ENCODE assay signal across 1 cellular context in the genomic region with DNA sequence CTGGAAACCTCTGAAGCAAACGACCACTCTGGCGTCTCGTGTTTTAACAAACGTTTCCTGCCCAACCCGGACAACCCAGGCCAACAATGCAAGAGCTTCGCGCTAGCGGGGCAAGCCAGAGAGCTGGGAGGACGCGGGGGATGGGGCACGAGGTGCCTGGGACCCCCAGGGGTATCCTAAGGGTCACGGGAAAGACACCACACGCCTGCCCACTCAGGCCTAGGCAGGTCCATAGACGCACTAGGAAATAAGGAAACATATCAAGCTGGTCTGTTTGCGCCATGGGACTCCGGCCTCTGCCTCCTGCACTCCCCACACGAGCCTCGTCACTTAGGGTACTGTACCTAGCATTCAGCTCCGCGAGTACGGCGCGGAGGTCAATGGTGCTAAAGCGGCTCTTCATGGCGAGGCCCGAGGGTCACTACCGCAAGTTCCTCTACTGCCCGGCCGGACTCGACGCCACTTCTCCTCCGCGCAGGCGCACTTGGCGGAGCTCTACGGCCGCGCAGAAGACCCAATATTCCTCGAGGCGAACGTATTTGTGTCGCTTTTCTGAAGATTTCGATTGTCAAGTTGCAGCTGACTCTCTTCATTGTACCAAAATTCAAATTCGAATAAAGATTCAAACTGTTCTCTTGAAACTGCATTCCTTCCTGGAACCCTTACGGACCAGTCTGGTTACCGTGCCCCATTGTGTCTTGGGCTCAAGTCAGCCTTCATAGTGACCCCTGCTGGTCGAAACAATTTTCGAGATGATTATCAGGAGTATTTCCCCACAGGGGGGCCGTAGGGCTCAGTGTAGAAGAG.
TF ChIP-seq lines count a peak whose summit lies in the region.

A gene with protein sequence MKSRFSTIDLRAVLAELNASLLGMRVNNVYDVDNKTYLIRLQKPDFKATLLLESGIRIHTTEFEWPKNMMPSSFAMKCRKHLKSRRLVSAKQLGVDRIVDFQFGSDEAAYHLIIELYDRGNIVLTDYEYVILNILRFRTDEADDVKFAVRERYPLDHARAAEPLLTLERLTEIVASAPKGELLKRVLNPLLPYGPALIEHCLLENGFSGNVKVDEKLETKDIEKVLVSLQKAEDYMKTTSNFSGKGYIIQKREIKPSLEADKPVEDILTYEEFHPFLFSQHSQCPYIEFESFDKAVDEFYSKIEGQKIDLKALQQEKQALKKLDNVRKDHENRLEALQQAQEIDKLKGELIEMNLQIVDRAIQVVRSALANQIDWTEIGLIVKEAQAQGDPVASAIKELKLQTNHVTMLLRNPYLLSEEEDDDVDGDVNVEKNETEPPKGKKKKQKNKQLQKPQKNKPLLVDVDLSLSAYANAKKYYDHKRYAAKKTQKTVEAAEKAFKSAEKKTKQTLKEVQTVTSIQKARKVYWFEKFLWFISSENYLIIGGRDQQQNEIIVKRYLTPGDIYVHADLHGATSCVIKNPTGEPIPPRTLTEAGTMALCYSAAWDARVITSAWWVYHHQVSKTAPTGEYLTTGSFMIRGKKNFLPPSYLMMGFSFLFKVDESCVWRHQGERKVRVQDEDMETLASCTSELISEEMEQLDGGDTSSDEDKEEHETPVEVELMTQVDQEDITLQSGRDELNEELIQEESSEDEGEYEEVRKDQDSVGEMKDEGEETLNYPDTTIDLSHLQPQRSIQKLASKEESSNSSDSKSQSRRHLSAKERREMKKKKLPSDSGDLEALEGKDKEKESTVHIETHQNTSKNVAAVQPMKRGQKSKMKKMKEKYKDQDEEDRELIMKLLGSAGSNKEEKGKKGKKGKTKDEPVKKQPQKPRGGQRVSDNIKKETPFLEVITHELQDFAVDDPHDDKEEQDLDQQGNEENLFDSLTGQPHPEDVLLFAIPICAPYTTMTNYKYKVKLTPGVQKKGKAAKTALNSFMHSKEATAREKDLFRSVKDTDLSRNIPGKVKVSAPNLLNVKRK (minus strand): TSS at position 438 of the 807 bp plus-strand sequence. CDS start 35 bp downstream, at position 403.

TF ChIP-seq in HepG2, 621 proteins besides CTCF, POLR2A, EP300 and RAD21 (continued from another document and continues in another):
- TF ChIP-seq ZNF788 (CRISPR knock-in tag; IDR thresholded peaks at IDR 0.05; ENCODE audit: borderline replicate concordance) = peak; percentile 80; the same call in 1 of the 2 replicates
- 0 out of 2 replicates have a peak, but pooled peaks have one; percentile 24 for TF ChIP-seq ZNF143 (CRISPR knock-in tag; IDR thresholded peaks at IDR 0.05)
- TF ChIP-seq, protein P1, sequence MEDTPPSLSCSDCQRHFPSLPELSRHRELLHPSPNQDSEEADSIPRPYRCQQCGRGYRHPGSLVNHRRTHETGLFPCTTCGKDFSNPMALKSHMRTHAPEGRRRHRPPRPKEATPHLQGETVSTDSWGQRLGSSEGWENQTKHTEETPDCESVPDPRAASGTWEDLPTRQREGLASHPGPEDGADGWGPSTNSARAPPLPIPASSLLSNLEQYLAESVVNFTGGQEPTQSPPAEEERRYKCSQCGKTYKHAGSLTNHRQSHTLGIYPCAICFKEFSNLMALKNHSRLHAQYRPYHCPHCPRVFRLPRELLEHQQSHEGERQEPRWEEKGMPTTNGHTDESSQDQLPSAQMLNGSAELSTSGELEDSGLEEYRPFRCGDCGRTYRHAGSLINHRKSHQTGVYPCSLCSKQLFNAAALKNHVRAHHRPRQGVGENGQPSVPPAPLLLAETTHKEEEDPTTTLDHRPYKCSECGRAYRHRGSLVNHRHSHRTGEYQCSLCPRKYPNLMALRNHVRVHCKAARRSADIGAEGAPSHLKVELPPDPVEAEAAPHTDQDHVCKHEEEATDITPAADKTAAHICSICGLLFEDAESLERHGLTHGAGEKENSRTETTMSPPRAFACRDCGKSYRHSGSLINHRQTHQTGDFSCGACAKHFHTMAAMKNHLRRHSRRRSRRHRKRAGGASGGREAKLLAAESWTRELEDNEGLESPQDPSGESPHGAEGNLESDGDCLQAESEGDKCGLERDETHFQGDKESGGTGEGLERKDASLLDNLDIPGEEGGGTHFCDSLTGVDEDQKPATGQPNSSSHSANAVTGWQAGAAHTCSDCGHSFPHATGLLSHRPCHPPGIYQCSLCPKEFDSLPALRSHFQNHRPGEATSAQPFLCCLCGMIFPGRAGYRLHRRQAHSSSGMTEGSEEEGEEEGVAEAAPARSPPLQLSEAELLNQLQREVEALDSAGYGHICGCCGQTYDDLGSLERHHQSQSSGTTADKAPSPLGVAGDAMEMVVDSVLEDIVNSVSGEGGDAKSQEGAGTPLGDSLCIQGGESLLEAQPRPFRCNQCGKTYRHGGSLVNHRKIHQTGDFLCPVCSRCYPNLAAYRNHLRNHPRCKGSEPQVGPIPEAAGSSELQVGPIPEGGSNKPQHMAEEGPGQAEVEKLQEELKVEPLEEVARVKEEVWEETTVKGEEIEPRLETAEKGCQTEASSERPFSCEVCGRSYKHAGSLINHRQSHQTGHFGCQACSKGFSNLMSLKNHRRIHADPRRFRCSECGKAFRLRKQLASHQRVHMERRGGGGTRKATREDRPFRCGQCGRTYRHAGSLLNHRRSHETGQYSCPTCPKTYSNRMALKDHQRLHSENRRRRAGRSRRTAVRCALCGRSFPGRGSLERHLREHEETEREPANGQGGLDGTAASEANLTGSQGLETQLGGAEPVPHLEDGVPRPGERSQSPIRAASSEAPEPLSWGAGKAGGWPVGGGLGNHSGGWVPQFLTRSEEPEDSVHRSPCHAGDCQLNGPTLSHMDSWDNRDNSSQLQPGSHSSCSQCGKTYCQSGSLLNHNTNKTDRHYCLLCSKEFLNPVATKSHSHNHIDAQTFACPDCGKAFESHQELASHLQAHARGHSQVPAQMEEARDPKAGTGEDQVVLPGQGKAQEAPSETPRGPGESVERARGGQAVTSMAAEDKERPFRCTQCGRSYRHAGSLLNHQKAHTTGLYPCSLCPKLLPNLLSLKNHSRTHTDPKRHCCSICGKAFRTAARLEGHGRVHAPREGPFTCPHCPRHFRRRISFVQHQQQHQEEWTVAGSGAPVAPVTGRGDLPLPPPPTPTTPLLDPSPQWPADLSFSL (CRISPR knock-in tag; IDR thresholded peaks at IDR 0.05) = peak; percentile 13; the same call in 1 of the 2 replicates
- no peak for TF ChIP-seq SMARCC2 (IDR thresholded peaks at IDR 0.05)
- no peak for TF ChIP-seq EEA1 (CRISPR knock-in tag; IDR thresholded peaks at IDR 0.05; ENCODE audit: borderline replicate concordance)
- 0 out of 2 replicates have a peak, but pooled peaks have one; percentile 49 for TF ChIP-seq SIX4 (CRISPR knock-in tag; IDR thresholded peaks at IDR 0.05)
- TF ChIP-seq SRSF1 (optimal IDR thresholded peaks at IDR 0.05; ENCODE audit: low read depth, low read length) = no peak
- TF ChIP-seq ZNF746 (CRISPR knock-in tag; IDR thresholded peaks at IDR 0.05) = peak; percentile 65; the same call in 1 of the 2 replicates
- TF ChIP-seq, protein P2, sequence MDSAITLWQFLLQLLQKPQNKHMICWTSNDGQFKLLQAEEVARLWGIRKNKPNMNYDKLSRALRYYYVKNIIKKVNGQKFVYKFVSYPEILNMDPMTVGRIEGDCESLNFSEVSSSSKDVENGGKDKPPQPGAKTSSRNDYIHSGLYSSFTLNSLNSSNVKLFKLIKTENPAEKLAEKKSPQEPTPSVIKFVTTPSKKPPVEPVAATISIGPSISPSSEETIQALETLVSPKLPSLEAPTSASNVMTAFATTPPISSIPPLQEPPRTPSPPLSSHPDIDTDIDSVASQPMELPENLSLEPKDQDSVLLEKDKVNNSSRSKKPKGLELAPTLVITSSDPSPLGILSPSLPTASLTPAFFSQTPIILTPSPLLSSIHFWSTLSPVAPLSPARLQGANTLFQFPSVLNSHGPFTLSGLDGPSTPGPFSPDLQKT (CRISPR knock-in tag; IDR thresholded peaks at IDR 0.05; ENCODE audit: borderline replicate concordance) = no peak
- peak; percentile 89 for TF ChIP-seq ZNF547 (CRISPR knock-in tag; IDR thresholded peaks at IDR 0.05)
- TF ChIP-seq NR2F1 (CRISPR knock-in tag; IDR thresholded peaks at IDR 0.05) = no peak
- TF ChIP-seq, protein P3, sequence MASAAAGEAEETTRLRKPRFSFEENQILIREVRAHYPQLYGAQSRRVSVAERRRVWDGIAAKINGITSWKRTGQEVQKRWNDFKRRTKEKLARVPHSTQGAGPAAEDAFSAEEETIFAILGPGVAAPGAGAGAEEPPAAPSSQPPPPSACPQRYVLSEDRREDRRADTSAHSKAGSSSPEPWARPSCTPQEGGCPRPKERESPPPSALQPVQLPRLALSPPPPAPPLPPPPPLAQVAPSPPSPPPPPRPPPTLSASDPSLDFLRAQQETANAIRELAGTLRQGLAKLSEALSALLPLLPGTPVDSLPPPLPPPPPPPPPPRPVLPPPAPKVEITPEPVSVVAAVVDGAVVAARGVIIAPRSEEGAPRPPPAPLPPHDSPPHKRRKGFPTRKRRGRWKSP (CRISPR knock-in tag; IDR thresholded peaks at IDR 0.05) = peak; percentile 77; the same call in 1 of the 2 replicates
- no peak for TF ChIP-seq IKZF1 (IDR thresholded peaks at IDR 0.05)
- TF ChIP-seq NCOA2 (CRISPR knock-in tag; IDR thresholded peaks at IDR 0.05) = no peak
- peak; percentile 75 for TF ChIP-seq ZNF589 (CRISPR knock-in tag; conservative IDR thresholded peaks at IDR 0.05)
- peak; percentile 80; the same call in 1 of the 2 replicates for TF ChIP-seq ZNF138 (CRISPR knock-in tag; IDR thresholded peaks at IDR 0.05; ENCODE audit: low read depth)
- no peak; the same call in 1 of the 2 replicates for TF ChIP-seq KLF9 (CRISPR knock-in tag; IDR thresholded peaks at IDR 0.05; ENCODE audit: low read depth)
- TF ChIP-seq YEATS4 (CRISPR knock-in tag; IDR thresholded peaks at IDR 0.05; ENCODE audit: borderline replicate concordance) = peak; percentile 65; the same call in 1 of the 2 replicates
- TF ChIP-seq SOX5 (CRISPR knock-in tag; IDR thresholded peaks at IDR 0.05; ENCODE audit: borderline replicate concordance) = no peak
- TF ChIP-seq, protein P4, sequence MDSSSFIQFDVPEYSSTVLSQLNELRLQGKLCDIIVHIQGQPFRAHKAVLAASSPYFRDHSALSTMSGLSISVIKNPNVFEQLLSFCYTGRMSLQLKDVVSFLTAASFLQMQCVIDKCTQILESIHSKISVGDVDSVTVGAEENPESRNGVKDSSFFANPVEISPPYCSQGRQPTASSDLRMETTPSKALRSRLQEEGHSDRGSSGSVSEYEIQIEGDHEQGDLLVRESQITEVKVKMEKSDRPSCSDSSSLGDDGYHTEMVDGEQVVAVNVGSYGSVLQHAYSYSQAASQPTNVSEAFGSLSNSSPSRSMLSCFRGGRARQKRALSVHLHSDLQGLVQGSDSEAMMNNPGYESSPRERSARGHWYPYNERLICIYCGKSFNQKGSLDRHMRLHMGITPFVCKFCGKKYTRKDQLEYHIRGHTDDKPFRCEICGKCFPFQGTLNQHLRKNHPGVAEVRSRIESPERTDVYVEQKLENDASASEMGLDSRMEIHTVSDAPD (CRISPR knock-in tag; IDR thresholded peaks at IDR 0.05) = 0 out of 2 replicates have a peak, but pooled peaks have one; percentile 30
- no peak for TF ChIP-seq SIX1 (CRISPR knock-in tag; IDR thresholded peaks at IDR 0.05; ENCODE audit: borderline replicate concordance)
- peak; percentile 54; the same call in 1 of the 2 replicates for TF ChIP-seq MED1 (CRISPR knock-in tag; IDR thresholded peaks at IDR 0.05)
- 0 out of 2 replicates have a peak, but pooled peaks have one; percentile 23 for TF ChIP-seq CCDC6 (CRISPR knock-in tag; IDR thresholded peaks at IDR 0.05)
- peak; percentile 37; the same call in 1 of the 2 replicates for TF ChIP-seq ARHGAP35 (CRISPR knock-in tag; IDR thresholded peaks at IDR 0.05; ENCODE audit: borderline replicate concordance)
- no peak for TF ChIP-seq FIP1L1 (IDR thresholded peaks at IDR 0.05; ENCODE audit: borderline replicate concordance, insufficient read depth, low read depth, low read length)
- TF ChIP-seq HOXA7 (CRISPR knock-in tag; IDR thresholded peaks at IDR 0.05) = no peak
- TF ChIP-seq FOXP1 (IDR thresholded peaks at IDR 0.05) = no peak
- no peak for TF ChIP-seq FOXP1 (CRISPR knock-in tag; IDR thresholded peaks at IDR 0.05)
- peak; percentile 76 for TF ChIP-seq ARNT2 (CRISPR knock-in tag; IDR thresholded peaks at IDR 0.05; ENCODE audit: low read depth)
- no peak for TF ChIP-seq AGO1 (IDR thresholded peaks at IDR 0.05; ENCODE audit: low read depth, low read length, poor library complexity, severe bottlenecking)
- TF ChIP-seq SALL2 (CRISPR knock-in tag; IDR thresholded peaks at IDR 0.05) = no peak
- TF ChIP-seq HIVEP1 (CRISPR knock-in tag; IDR thresholded peaks at IDR 0.05) = peak; percentile 62; the same call in 1 of the 2 replicates
- TF ChIP-seq, protein P5, sequence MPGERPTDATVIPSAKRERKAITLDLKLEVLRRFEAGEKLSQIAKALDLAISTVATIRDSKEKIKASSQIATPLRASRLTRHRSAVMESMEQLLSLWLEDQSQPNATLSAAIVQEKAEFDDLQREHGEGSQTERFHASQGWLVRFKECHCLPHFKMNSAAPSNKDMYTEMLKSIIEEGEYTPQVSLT (CRISPR knock-in tag; IDR thresholded peaks at IDR 0.05; ENCODE audit: borderline replicate concordance, low read depth) = 0 out of 2 replicates have a peak, but pooled peaks have one; percentile 86
- TF ChIP-seq NFYB (CRISPR knock-in tag; IDR thresholded peaks at IDR 0.05) = no peak
- TF ChIP-seq PPARG (CRISPR knock-in tag; conservative IDR thresholded peaks at IDR 0.05) = 0 out of 2 replicates have a peak, but pooled peaks have one; percentile 22
- TF ChIP-seq ZNF292 (CRISPR knock-in tag; IDR thresholded peaks at IDR 0.05; ENCODE audit: borderline replicate concordance, low read depth) = no peak; the same call in 1 of the 2 replicates
- TF ChIP-seq, protein P6, sequence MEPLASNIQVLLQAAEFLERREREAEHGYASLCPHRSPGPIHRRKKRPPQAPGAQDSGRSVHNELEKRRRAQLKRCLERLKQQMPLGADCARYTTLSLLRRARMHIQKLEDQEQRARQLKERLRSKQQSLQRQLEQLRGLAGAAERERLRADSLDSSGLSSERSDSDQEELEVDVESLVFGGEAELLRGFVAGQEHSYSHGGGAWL (CRISPR knock-in tag; IDR thresholded peaks at IDR 0.05) = peak; percentile 33; the same call in 1 of the 2 replicates
- no peak for TF ChIP-seq FOXM1 (CRISPR knock-in tag; IDR thresholded peaks at IDR 0.05)
- TF ChIP-seq MYC (CRISPR knock-in tag; IDR thresholded peaks at IDR 0.05; ENCODE audit: borderline replicate concordance) = peak; percentile 82; the same call in 1 of the 2 replicates
- TF ChIP-seq BRCA1 (CRISPR knock-in tag; IDR thresholded peaks at IDR 0.05) = no peak; the same call in 1 of the 2 replicates
- TF ChIP-seq, protein P7, sequence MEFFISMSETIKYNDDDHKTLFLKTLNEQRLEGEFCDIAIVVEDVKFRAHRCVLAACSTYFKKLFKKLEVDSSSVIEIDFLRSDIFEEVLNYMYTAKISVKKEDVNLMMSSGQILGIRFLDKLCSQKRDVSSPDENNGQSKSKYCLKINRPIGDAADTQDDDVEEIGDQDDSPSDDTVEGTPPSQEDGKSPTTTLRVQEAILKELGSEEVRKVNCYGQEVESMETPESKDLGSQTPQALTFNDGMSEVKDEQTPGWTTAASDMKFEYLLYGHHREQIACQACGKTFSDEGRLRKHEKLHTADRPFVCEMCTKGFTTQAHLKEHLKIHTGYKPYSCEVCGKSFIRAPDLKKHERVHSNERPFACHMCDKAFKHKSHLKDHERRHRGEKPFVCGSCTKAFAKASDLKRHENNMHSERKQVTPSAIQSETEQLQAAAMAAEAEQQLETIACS (CRISPR knock-in tag; IDR thresholded peaks at IDR 0.05) = no peak
- TF ChIP-seq ZMYM4 (CRISPR knock-in tag; IDR thresholded peaks at IDR 0.05) = peak; percentile 90
- TF ChIP-seq NR2C2 (CRISPR knock-in tag; IDR thresholded peaks at IDR 0.05; ENCODE audit: borderline replicate concordance) = peak; percentile 49; the same call in 1 of the 2 replicates
- no peak; the same call in 1 of the 2 replicates for TF ChIP-seq SATB2 (CRISPR knock-in tag; IDR thresholded peaks at IDR 0.05)
